9 cellular contexts compared by ENCODE assay signal in the genomic region with DNA sequence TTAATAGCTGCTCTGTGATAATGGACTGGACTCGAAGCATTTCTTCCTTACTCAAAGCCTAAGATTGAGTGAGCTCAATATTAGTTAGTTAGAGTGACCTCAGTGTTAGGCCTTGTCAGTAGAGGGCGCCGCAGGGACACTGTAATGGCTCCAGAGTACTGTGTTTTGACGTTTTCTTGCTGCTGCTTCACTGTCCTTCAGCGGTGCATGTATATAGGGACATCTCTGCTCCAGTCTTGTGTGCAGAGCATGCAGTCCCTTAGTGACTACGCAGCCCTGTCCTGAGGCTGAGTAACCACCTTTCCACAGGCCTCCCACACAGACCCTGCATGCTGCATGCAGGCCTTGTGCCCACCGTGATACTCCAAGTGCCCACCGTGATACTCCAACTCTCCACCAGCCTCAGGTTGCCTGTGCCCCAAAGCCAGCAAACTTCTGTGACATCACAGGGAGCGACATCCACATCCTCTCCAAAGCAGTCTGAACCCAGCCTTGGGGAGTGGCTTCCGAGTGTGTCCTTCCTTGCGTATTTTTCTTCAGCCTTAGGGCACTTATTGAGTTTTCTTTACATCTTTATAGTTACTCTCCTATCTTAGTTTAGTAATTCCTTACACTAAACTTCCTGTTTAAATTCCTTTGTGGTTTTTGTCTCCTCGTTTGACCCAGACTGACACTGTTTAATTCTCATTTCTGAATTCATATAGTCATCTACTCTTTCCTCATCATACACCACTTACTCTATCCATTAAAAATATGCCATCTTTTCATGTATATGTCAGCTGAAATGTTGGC.
DNase-seq lines count a peak whose midpoint lies in the region; TF ChIP-seq lines count a peak whose summit lies in the region.
"Had no signal": no experiment of that assay in that cellular context is flagged by ENCODE, and none has a peak within 500 bp of the region (broad histone marks: within the 10 kb centered on the region; RNA-seq: fewer than 3 reads in every experiment).

No MANE protein-coding gene starts in this region.

- H3K36me3 Mint-ChIP-seq in brain, result peaks cover 9% of the 10 kb centered on the region

- no peak overlapping the region for H3K4me3 ChIP-seq in HAP-1

- H3K27ac Mint-ChIP-seq in brain, result peak overlapping the region in 3 of 5 experiments; percentile 2 to 63 (median 27)
- H3K27ac Mint-ChIP-seq: activated naive CD4-positive, alpha-beta T cell treated with anti-CD3 and anti-CD28 coated beads, Interleukin-2, amount 50 U/mL, for 24 hours had no signal

- no peaks in the 10 kb centered on the region for H3K36me3 ChIP-seq in HAP-1 (replicated peaks)

- no peak overlapping the region for H3K4me3 Mint-ChIP-seq in brain
- H3K4me3 Mint-ChIP-seq: activated naive CD4-positive, alpha-beta T cell treated with anti-CD3 and anti-CD28 coated beads, Interleukin-2, amount 50 U/mL, for 24 hours had no signal

- peaks cover 27% of the 10 kb centered on the region for H3K4me1 ChIP-seq in HAP-1

- in situ Hi-C loops in HAP-1 (cut with MboI; ENCODE audit: low sequenced_read_pairs), result no loop called here

- H3K9me3 ChIP-seq in HAP-1, result no peaks in the 10 kb centered on the region

- TF ChIP-seq CTCF in brain (conservative IDR thresholded peaks at IDR 0.05), result peak; percentile 64 to 82

- H3K27me3 Mint-ChIP-seq in brain, result no peaks in the 10 kb centered on the region
- H3K27me3 Mint-ChIP-seq: activated naive CD4-positive, alpha-beta T cell treated with anti-CD3 and anti-CD28 coated beads, Interleukin-2, amount 50 U/mL, for 24 hours had no signal

- H3K27me3 ChIP-seq in HAP-1 (ENCODE audit: low read depth), result no peaks in the 10 kb centered on the region

- DNase-seq in DMS153 (lab: John Stamatoyannopoulos, UW) (peak; percentile 81), HAP-1 (ENCODE audit: low spot score in 2 of 2) (peak; percentile 75 to 89), NCI-H1694 (lab: John Stamatoyannopoulos, UW) (peak; percentile 62), T-helper 2 cell (peak in 3 of 5 experiments; percentile 30 to 67 (median 31)), kidney glomerular epithelial cell (lab: John Stamatoyannopoulos, UW) (peak; percentile 59), RKO (ENCODE audit: low spot score) (no peak)
- DNase-seq in stimulated activated CD4-positive, alpha-beta T cell treated with anti-CD3 and anti-CD28 coated beads, Interleukin-4, amount 100 ng/mL, for 48 hours (ENCODE audit: low read depth in 2 of 2), result peak; percentile 51 to 63

- H3K4me1 Mint-ChIP-seq in brain, result peaks cover 63% of the 10 kb centered on the region

- H3K9me3 Mint-ChIP-seq in brain, result peaks cover 4 to 15% (median 9%) of the 10 kb centered on the region in 5 experiments
- H3K9me3 Mint-ChIP-seq: activated naive CD4-positive, alpha-beta T cell treated with anti-CD3 and anti-CD28 coated beads, Interleukin-2, amount 50 U/mL, for 24 hours had no signal
